Comparison of ENCODE assay signal across 1 cellular context in genomic region chr10:44981172-44982113, GRCh38.
A peak's percentile ranks its signal among the peaks of the same experiment; 100 is the strongest.
TF ChIP-seq lines count a peak whose summit lies in the region.

No MANE protein-coding gene starts in this region.

TF ChIP-seq in HepG2, 621 proteins besides CTCF, POLR2A, EP300 and RAD21 (continues in another document):
- 0 out of 2 replicates have a peak, but pooled peaks have one; percentile 47 for TF ChIP-seq ZNF747 (CRISPR knock-in tag; IDR thresholded peaks at IDR 0.05; ENCODE audit: borderline replicate concordance)
- peak; percentile 48; the same call in 1 of the 2 replicates for TF ChIP-seq FOXC1 (CRISPR knock-in tag; IDR thresholded peaks at IDR 0.05; ENCODE audit: borderline replicate concordance)
- TF ChIP-seq SOX5 (CRISPR knock-in tag; IDR thresholded peaks at IDR 0.05; ENCODE audit: borderline replicate concordance) = 0 out of 2 replicates have a peak, but pooled peaks have one; percentile 0
- peak; percentile 44; the same call in 1 of the 2 replicates for TF ChIP-seq ZNF274 (CRISPR knock-in tag; IDR thresholded peaks at IDR 0.05)
- peak; percentile 70 for TF ChIP-seq FOSL2 (CRISPR knock-in tag; IDR thresholded peaks at IDR 0.05)
- TF ChIP-seq HCFC1 (IDR thresholded peaks at IDR 0.05; ENCODE audit: low read depth, low read length) = no peak
- peak; percentile 58; the same call in 1 of the 2 replicates for TF ChIP-seq ZNF687 (CRISPR knock-in tag; IDR thresholded peaks at IDR 0.05)
- 0 out of 2 replicates have a peak, but pooled peaks have one; percentile 20 for TF ChIP-seq ZNF354B (CRISPR knock-in tag; IDR thresholded peaks at IDR 0.05)
- TF ChIP-seq, protein P1, sequence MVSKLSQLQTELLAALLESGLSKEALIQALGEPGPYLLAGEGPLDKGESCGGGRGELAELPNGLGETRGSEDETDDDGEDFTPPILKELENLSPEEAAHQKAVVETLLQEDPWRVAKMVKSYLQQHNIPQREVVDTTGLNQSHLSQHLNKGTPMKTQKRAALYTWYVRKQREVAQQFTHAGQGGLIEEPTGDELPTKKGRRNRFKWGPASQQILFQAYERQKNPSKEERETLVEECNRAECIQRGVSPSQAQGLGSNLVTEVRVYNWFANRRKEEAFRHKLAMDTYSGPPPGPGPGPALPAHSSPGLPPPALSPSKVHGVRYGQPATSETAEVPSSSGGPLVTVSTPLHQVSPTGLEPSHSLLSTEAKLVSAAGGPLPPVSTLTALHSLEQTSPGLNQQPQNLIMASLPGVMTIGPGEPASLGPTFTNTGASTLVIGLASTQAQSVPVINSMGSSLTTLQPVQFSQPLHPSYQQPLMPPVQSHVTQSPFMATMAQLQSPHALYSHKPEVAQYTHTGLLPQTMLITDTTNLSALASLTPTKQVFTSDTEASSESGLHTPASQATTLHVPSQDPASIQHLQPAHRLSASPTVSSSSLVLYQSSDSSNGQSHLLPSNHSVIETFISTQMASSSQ (IDR thresholded peaks at IDR 0.05; ENCODE audit: low read depth) = 0 out of 2 replicates have a peak, but pooled peaks have one; percentile 10
- TF ChIP-seq, protein P1 (CRISPR knock-in tag; IDR thresholded peaks at IDR 0.05; ENCODE audit: borderline replicate concordance) = no peak; the same call in 1 of the 2 replicates
- TF ChIP-seq ZNF501 (CRISPR knock-in tag; IDR thresholded peaks at IDR 0.05) = 0 out of 2 replicates have a peak, but pooled peaks have one; percentile 11
- TF ChIP-seq TEAD2 (CRISPR knock-in tag; IDR thresholded peaks at IDR 0.05) = no peak
- peak; percentile 3; the same call in 1 of the 2 replicates for TF ChIP-seq ZGPAT (CRISPR knock-in tag; IDR thresholded peaks at IDR 0.05)
- TF ChIP-seq RBAK (CRISPR knock-in tag; IDR thresholded peaks at IDR 0.05) = no peak
- no peak for TF ChIP-seq ATF7-NPFF (CRISPR knock-in tag; IDR thresholded peaks at IDR 0.05; ENCODE audit: low read depth)
- TF ChIP-seq BCL6 (CRISPR knock-in tag; IDR thresholded peaks at IDR 0.05) = no peak
- TF ChIP-seq, protein P2, sequence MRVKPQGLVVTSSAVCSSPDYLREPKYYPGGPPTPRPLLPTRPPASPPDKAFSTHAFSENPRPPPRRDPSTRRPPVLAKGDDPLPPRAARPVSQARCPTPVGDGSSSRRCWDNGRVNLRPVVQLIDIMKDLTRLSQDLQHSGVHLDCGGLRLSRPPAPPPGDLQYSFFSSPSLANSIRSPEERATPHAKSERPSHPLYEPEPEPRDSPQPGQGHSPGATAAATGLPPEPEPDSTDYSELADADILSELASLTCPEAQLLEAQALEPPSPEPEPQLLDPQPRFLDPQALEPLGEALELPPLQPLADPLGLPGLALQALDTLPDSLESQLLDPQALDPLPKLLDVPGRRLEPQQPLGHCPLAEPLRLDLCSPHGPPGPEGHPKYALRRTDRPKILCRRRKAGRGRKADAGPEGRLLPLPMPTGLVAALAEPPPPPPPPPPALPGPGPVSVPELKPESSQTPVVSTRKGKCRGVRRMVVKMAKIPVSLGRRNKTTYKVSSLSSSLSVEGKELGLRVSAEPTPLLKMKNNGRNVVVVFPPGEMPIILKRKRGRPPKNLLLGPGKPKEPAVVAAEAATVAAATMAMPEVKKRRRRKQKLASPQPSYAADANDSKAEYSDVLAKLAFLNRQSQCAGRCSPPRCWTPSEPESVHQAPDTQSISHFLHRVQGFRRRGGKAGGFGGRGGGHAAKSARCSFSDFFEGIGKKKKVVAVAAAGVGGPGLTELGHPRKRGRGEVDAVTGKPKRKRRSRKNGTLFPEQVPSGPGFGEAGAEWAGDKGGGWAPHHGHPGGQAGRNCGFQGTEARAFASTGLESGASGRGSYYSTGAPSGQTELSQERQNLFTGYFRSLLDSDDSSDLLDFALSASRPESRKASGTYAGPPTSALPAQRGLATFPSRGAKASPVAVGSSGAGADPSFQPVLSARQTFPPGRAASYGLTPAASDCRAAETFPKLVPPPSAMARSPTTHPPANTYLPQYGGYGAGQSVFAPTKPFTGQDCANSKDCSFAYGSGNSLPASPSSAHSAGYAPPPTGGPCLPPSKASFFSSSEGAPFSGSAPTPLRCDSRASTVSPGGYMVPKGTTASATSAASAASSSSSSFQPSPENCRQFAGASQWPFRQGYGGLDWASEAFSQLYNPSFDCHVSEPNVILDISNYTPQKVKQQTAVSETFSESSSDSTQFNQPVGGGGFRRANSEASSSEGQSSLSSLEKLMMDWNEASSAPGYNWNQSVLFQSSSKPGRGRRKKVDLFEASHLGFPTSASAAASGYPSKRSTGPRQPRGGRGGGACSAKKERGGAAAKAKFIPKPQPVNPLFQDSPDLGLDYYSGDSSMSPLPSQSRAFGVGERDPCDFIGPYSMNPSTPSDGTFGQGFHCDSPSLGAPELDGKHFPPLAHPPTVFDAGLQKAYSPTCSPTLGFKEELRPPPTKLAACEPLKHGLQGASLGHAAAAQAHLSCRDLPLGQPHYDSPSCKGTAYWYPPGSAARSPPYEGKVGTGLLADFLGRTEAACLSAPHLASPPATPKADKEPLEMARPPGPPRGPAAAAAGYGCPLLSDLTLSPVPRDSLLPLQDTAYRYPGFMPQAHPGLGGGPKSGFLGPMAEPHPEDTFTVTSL (CRISPR knock-in tag; IDR thresholded peaks at IDR 0.05; ENCODE audit: borderline replicate concordance) = peak; percentile 59; the same call in 1 of the 2 replicates
- peak; percentile 73; the same call in 1 of the 2 replicates for TF ChIP-seq HNRNPL (IDR thresholded peaks at IDR 0.05; ENCODE audit: low read depth, low read length)
- TF ChIP-seq, protein P3, sequence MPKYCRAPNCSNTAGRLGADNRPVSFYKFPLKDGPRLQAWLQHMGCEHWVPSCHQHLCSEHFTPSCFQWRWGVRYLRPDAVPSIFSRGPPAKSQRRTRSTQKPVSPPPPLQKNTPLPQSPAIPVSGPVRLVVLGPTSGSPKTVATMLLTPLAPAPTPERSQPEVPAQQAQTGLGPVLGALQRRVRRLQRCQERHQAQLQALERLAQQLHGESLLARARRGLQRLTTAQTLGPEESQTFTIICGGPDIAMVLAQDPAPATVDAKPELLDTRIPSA (CRISPR knock-in tag; IDR thresholded peaks at IDR 0.05; ENCODE audit: borderline replicate concordance) = no peak
- TF ChIP-seq, protein P4, sequence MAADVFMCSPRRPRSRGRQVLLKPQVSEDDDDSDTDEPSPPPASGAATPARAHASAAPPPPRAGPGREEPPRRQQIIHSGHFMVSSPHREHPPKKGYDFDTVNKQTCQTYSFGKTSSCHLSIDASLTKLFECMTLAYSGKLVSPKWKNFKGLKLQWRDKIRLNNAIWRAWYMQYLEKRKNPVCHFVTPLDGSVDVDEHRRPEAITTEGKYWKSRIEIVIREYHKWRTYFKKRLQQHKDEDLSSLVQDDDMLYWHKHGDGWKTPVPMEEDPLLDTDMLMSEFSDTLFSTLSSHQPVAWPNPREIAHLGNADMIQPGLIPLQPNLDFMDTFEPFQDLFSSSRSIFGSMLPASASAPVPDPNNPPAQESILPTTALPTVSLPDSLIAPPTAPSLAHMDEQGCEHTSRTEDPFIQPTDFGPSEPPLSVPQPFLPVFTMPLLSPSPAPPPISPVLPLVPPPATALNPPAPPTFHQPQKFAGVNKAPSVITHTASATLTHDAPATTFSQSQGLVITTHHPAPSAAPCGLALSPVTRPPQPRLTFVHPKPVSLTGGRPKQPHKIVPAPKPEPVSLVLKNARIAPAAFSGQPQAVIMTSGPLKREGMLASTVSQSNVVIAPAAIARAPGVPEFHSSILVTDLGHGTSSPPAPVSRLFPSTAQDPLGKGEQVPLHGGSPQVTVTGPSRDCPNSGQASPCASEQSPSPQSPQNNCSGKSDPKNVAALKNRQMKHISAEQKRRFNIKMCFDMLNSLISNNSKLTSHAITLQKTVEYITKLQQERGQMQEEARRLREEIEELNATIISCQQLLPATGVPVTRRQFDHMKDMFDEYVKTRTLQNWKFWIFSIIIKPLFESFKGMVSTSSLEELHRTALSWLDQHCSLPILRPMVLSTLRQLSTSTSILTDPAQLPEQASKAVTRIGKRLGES (CRISPR knock-in tag; IDR thresholded peaks at IDR 0.05; ENCODE audit: borderline replicate concordance) = no peak
- peak; percentile 53 for TF ChIP-seq ZNF883 (CRISPR knock-in tag; IDR thresholded peaks at IDR 0.05; ENCODE audit: not compliant biosample characterization)
- TF ChIP-seq, protein P5, sequence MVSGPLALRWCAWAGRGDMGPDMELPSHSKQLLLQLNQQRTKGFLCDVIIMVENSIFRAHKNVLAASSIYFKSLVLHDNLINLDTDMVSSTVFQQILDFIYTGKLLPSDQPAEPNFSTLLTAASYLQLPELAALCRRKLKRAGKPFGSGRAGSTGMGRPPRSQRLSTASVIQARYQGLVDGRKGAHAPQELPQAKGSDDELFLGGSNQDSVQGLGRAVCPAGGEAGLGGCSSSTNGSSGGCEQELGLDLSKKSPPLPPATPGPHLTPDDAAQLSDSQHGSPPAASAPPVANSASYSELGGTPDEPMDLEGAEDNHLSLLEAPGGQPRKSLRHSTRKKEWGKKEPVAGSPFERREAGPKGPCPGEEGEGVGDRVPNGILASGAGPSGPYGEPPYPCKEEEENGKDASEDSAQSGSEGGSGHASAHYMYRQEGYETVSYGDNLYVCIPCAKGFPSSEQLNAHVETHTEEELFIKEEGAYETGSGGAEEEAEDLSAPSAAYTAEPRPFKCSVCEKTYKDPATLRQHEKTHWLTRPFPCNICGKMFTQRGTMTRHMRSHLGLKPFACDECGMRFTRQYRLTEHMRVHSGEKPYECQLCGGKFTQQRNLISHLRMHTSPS (CRISPR knock-in tag; IDR thresholded peaks at IDR 0.05; ENCODE audit: low read depth) = 0 out of 2 replicates have a peak, but pooled peaks have one; percentile 35
- peak; percentile 53; the same call in 1 of the 2 replicates for TF ChIP-seq ZNF816 (CRISPR knock-in tag; IDR thresholded peaks at IDR 0.05; ENCODE audit: borderline replicate concordance)
- TF ChIP-seq SAP130 (CRISPR knock-in tag; IDR thresholded peaks at IDR 0.05; ENCODE audit: low read depth) = 0 out of 2 replicates have a peak, but pooled peaks have one; percentile 7
- TF ChIP-seq, protein P6, sequence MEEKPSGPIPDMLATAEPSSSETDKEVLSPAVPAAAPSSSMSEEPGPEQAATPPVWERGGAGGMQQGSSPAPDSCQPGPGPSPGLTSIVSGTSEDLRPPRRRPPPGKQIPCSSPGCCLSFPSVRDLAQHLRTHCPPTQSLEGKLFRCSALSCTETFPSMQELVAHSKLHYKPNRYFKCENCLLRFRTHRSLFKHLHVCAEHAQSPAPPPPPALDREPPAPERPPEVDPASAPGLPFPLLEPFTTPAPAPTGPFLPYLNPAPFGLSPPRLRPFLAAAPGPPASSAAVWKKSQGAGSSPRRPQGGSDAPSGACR (CRISPR knock-in tag; IDR thresholded peaks at IDR 0.05) = peak; percentile 54; the same call in 1 of the 2 replicates
- no peak for TF ChIP-seq SIN3B (IDR thresholded peaks at IDR 0.05; ENCODE audit: low read length)
- TF ChIP-seq CHD4 (IDR thresholded peaks at IDR 0.05; ENCODE audit: borderline replicate concordance, low read length) = peak; percentile 86; the same call in 1 of the 2 replicates
- TF ChIP-seq ARNTL (CRISPR knock-in tag; IDR thresholded peaks at IDR 0.05) = 0 out of 2 replicates have a peak, but pooled peaks have one; percentile 16
- TF ChIP-seq ZZZ3 (CRISPR knock-in tag; IDR thresholded peaks at IDR 0.05; ENCODE audit: borderline replicate concordance) = 0 out of 2 replicates have a peak, but pooled peaks have one; percentile 10
- no peak for TF ChIP-seq KAT7 (CRISPR knock-in tag; IDR thresholded peaks at IDR 0.05; ENCODE audit: borderline replicate concordance)
- TF ChIP-seq ASH2L (IDR thresholded peaks at IDR 0.05; ENCODE audit: insufficient read length, low read depth, low read length) = peak; percentile 36
- no peak for TF ChIP-seq HNRNPUL1 (IDR thresholded peaks at IDR 0.05; ENCODE audit: low read depth, low read length)
- TF ChIP-seq EHMT2 (IDR thresholded peaks at IDR 0.05; ENCODE audit: borderline replicate concordance, low read depth, low read length) = 0 out of 2 replicates have a peak, but pooled peaks have one; percentile 5
- TF ChIP-seq EEA1 (CRISPR knock-in tag; IDR thresholded peaks at IDR 0.05; ENCODE audit: borderline replicate concordance) = 0 out of 2 replicates have a peak, but pooled peaks have one; percentile 28
